ENCODE assay signal across 1 cellular context in genomic region chr4:158722917-158723793, GRCh38.
TF ChIP-seq lines count a peak whose summit lies in the region.

Gene PPID, minus strand, starts transcription at chr4:158723396. Its CDS starts 108 bp downstream, at chr4:158723288.

TF ChIP-seq in K562, 482 proteins besides CTCF, POLR2A, EP300 and RAD21 (continued from another document and continues in another):
- peak; percentile 84 to 92 for TF ChIP-seq MNT (conservative IDR thresholded peaks at IDR 0.05)
- TF ChIP-seq ZNF780A (CRISPR knock-in tag; IDR thresholded peaks at IDR 0.05) = no peak
- TF ChIP-seq ZBTB26 (CRISPR knock-in tag; IDR thresholded peaks at IDR 0.05) = no peak
- peak; percentile 65; the same call in 1 of the 2 replicates for TF ChIP-seq POLR2H (tag; IDR thresholded peaks at IDR 0.05; ENCODE audit: low read depth)
- TF ChIP-seq ZNF551 (CRISPR knock-in tag; IDR thresholded peaks at IDR 0.05) = no peak
- no peak for TF ChIP-seq RBM14 (IDR thresholded peaks at IDR 0.05; ENCODE audit: borderline replicate concordance, insufficient read depth, low read depth, low read length)
- TF ChIP-seq TBL1XR1 (IDR thresholded peaks at IDR 0.05; ENCODE audit: low read length in 2 of 2) = peak in 1 of 2 experiments; percentile 38; a peak in 1 of 4 replicates
- no peak for TF ChIP-seq FIP1L1 (IDR thresholded peaks at IDR 0.05; ENCODE audit: low read depth, low read length, poor library complexity, severe bottlenecking)
- TF ChIP-seq CAMTA2 (CRISPR knock-in tag; conservative IDR thresholded peaks at IDR 0.05) = no peak
- TF ChIP-seq ZBTB12 (CRISPR knock-in tag; IDR thresholded peaks at IDR 0.05) = no peak
- no peak for TF ChIP-seq STAT5B (CRISPR knock-in tag; IDR thresholded peaks at IDR 0.05)
- TF ChIP-seq, protein P1, sequence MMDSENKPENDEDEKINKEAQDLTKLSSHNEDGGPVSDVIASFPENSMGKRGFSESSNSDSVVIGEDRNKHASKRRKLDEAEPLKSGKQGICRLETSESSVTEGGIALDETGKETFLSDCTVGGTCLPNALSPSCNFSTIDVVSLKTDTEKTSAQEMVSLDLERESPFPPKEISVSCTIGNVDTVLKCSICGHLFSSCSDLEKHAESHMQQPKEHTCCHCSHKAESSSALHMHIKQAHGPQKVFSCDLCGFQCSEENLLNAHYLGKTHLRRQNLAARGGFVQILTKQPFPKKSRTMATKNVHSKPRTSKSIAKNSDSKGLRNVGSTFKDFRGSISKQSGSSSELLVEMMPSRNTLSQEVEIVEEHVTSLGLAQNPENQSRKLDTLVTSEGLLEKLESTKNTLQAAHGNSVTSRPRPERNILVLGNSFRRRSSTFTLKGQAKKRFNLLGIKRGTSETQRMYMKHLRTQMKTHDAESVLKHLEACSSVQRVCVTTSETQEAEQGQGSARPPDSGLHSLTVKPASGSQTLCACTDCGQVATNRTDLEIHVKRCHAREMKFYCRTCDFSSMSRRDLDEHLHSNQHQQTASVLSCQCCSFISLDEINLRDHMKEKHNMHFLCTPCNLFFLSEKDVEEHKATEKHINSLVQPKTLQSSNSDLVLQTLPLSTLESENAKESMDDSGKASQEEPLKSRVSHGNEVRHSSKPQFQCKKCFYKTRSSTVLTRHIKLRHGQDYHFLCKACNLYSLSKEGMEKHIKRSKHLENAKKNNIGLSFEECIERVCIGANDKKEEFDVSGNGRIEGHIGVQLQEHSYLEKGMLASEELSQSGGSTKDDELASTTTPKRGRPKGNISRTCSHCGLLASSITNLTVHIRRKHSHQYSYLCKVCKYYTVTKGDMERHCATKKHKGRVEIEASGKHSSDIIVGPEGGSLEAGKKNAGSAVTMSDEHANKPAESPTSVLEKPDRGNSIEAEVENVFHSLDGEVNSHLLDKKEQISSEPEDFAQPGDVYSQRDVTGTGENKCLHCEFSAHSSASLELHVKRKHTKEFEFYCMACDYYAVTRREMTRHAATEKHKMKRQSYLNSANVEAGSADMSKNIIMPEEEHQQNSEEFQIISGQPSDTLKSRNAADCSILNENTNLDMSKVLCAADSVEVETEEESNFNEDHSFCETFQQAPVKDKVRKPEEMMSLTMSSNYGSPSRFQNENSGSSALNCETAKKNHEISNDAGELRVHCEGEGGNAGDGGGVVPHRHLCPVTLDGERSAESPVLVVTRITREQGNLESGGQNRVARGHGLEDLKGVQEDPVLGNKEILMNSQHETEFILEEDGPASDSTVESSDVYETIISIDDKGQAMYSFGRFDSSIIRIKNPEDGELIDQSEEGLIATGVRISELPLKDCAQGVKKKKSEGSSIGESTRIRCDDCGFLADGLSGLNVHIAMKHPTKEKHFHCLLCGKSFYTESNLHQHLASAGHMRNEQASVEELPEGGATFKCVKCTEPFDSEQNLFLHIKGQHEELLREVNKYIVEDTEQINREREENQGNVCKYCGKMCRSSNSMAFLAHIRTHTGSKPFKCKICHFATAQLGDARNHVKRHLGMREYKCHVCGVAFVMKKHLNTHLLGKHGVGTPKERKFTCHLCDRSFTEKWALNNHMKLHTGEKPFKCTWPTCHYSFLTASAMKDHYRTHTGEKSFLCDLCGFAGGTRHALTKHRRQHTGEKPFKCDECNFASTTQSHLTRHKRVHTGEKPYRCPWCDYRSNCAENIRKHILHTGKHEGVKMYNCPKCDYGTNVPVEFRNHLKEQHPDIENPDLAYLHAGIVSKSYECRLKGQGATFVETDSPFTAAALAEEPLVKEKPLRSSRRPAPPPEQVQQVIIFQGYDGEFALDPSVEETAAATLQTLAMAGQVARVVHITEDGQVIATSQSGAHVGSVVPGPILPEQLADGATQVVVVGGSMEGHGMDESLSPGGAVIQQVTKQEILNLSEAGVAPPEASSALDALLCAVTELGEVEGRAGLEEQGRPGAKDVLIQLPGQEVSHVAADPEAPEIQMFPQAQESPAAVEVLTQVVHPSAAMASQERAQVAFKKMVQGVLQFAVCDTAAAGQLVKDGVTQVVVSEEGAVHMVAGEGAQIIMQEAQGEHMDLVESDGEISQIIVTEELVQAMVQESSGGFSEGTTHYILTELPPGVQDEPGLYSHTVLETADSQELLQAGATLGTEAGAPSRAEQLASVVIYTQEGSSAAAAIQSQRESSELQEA (IDR thresholded peaks at IDR 0.05; ENCODE audit: low read depth) = no peak
- peak; percentile 97 for TF ChIP-seq L3MBTL2 (IDR thresholded peaks at IDR 0.05)
- 0 out of 2 replicates have a peak, but pooled peaks have one; percentile 67 for TF ChIP-seq ZC3H4 (CRISPR knock-in tag; IDR thresholded peaks at IDR 0.05; ENCODE audit: borderline replicate concordance)
- TF ChIP-seq, protein P2, sequence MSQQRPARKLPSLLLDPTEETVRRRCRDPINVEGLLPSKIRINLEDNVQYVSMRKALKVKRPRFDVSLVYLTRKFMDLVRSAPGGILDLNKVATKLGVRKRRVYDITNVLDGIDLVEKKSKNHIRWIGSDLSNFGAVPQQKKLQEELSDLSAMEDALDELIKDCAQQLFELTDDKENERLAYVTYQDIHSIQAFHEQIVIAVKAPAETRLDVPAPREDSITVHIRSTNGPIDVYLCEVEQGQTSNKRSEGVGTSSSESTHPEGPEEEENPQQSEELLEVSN (IDR thresholded peaks at IDR 0.05; ENCODE audit: borderline replicate concordance in 1 of 2, extremely low read depth in 1 of 2, insufficient read depth in 1 of 2, insufficient read length in 1 of 2, low read depth in 1 of 2, low read length in 1 of 2, poor library complexity in 1 of 2, severe bottlenecking in 1 of 2) = peak; percentile 91 to 98
- no peak for TF ChIP-seq MEF2A (IDR thresholded peaks at IDR 0.05; ENCODE audit: control insufficient read depth, low read depth, low read length)
- TF ChIP-seq CHD4 (IDR thresholded peaks at IDR 0.05; ENCODE audit: insufficient read depth, insufficient replicate concordance, low read depth, low read length, poor library complexity, severe bottlenecking) = no peak
- peak; percentile 27; the same call in 1 of the 2 replicates for TF ChIP-seq NFIC (IDR thresholded peaks at IDR 0.05)
- TF ChIP-seq GATAD2A (IDR thresholded peaks at IDR 0.05) = no peak
- TF ChIP-seq PKNOX1 (IDR thresholded peaks at IDR 0.05) = peak; percentile 53; the same call in 1 of the 2 replicates
- TF ChIP-seq RFX5 (IDR thresholded peaks at IDR 0.05; ENCODE audit: low read depth, low read length) = no peak
- TF ChIP-seq, protein P3, sequence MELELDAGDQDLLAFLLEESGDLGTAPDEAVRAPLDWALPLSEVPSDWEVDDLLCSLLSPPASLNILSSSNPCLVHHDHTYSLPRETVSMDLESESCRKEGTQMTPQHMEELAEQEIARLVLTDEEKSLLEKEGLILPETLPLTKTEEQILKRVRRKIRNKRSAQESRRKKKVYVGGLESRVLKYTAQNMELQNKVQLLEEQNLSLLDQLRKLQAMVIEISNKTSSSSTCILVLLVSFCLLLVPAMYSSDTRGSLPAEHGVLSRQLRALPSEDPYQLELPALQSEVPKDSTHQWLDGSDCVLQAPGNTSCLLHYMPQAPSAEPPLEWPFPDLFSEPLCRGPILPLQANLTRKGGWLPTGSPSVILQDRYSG (tag; conservative IDR thresholded peaks at IDR 0.05; ENCODE audit: low read depth) = peak; percentile 73
- no peak for TF ChIP-seq U2AF1 (optimal IDR thresholded peaks at IDR 0.05; ENCODE audit: low read depth, low read length)
- TF ChIP-seq HBP1 (CRISPR knock-in tag; IDR thresholded peaks at IDR 0.05) = peak; percentile 57; the same call in 1 of the 2 replicates
- no peak for TF ChIP-seq NFIX (CRISPR knock-in tag; IDR thresholded peaks at IDR 0.05; ENCODE audit: low read depth)
- no peak for TF ChIP-seq ZNF512 (tag; IDR thresholded peaks at IDR 0.05)
- no peak for TF ChIP-seq XRCC3 (IDR thresholded peaks at IDR 0.05)
- TF ChIP-seq LCOR (CRISPR knock-in tag; IDR thresholded peaks at IDR 0.05) = peak; percentile 93; the same call in 1 of the 2 replicates
- no peak for TF ChIP-seq ZNF217 (CRISPR knock-in tag; IDR thresholded peaks at IDR 0.05)
- TF ChIP-seq, protein P4, sequence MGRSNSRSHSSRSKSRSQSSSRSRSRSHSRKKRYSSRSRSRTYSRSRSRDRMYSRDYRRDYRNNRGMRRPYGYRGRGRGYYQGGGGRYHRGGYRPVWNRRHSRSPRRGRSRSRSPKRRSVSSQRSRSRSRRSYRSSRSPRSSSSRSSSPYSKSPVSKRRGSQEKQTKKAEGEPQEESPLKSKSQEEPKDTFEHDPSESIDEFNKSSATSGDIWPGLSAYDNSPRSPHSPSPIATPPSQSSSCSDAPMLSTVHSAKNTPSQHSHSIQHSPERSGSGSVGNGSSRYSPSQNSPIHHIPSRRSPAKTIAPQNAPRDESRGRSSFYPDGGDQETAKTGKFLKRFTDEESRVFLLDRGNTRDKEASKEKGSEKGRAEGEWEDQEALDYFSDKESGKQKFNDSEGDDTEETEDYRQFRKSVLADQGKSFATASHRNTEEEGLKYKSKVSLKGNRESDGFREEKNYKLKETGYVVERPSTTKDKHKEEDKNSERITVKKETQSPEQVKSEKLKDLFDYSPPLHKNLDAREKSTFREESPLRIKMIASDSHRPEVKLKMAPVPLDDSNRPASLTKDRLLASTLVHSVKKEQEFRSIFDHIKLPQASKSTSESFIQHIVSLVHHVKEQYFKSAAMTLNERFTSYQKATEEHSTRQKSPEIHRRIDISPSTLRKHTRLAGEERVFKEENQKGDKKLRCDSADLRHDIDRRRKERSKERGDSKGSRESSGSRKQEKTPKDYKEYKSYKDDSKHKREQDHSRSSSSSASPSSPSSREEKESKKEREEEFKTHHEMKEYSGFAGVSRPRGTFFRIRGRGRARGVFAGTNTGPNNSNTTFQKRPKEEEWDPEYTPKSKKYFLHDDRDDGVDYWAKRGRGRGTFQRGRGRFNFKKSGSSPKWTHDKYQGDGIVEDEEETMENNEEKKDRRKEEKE (IDR thresholded peaks at IDR 0.05; ENCODE audit: borderline replicate concordance in 1 of 2, control insufficient read depth in 1 of 2, low read depth in 2 of 2, low read length in 1 of 2) = peak in 1 of 2 experiments; percentile 68; a peak in 1 of 4 replicates
- TF ChIP-seq CHD2 (IDR thresholded peaks at IDR 0.05; ENCODE audit: low read depth, low read length) = no peak
- TF ChIP-seq ZNF324 (CRISPR knock-in tag; IDR thresholded peaks at IDR 0.05) = no peak
- no peak for TF ChIP-seq ZNF778 (CRISPR knock-in tag; IDR thresholded peaks at IDR 0.05)
- TF ChIP-seq ZKSCAN3 (CRISPR knock-in tag; IDR thresholded peaks at IDR 0.05) = no peak
- no peak for TF ChIP-seq SAFB2 (IDR thresholded peaks at IDR 0.05; ENCODE audit: borderline replicate concordance, low read depth, low read length, severe bottlenecking)
- TF ChIP-seq HDAC8 (tag; IDR thresholded peaks at IDR 0.05) = no peak
- no peak for TF ChIP-seq ZNF3 (CRISPR knock-in tag; IDR thresholded peaks at IDR 0.05)
- peak; percentile 46 for TF ChIP-seq SMAD1 (IDR thresholded peaks at IDR 0.05; ENCODE audit: low read depth, low read length, partially characterized antibody)
- TF ChIP-seq ZNF197 (CRISPR knock-in tag; IDR thresholded peaks at IDR 0.05; ENCODE audit: low read depth) = no peak
